In the genomic region with DNA sequence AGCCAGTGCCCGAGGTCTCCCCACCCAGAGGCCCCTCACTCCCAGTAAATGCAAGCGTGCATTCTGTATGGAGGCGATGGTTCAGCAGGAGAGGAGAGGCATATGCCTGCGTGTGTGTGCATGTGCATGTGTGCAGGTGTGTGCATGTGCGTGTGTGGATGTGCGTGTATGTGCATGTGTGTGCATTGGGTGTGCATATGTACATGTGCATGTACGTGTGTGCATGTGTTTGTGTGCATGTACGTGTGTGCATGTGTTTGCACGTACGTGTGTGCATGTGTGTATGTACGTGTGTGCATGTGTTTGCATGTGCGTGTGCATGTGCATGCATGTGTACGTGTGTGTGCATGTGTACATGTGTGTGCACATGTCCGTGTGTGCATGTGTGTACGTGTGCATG, we compare ENCODE assay signal across 21 cellular contexts.
"Had no signal": no experiment of that assay in that cellular context is flagged by ENCODE, and none has a peak within 500 bp of the region (broad histone marks: within the 10 kb centered on the region; RNA-seq: fewer than 3 reads in every experiment).

No MANE protein-coding gene starts in this region.

- H3K36me3 Mint-ChIP-seq: activated CD8-positive, alpha-beta memory T cell treated with anti-CD3 and anti-CD28 coated beads, Interleukin-2, amount 10 ng/mL, durations not matched to agents 7 days and 5 days; activated naive CD4-positive, alpha-beta T cell treated with anti-CD3 and anti-CD28 coated beads, Interleukin-2, amount 50 U/mL, for 24 hours; naive thymus-derived CD8-positive, alpha-beta T cell; neural progenitor cell had no signal

- H3K4me1 ChIP-seq: body of pancreas, lower lobe of right lung, neural progenitor cell, psoas muscle, right atrium auricular region had no signal

- FAIRE-seq: endometrium, kidney had no signal

- DNase-seq: activated CD4-positive, alpha-beta T cell treated with anti-CD3 and anti-CD28 coated beads for 48 hours; activated CD8-positive, alpha-beta memory T cell treated with anti-CD3 and anti-CD28 coated beads, Interleukin-2, amount 10 ng/mL, durations not matched to agents 7 days and 5 days; activated CD8-positive, alpha-beta T cell treated with anti-CD3 and anti-CD28 coated beads for 36 hours; activated gamma-delta T cell treated with Interleukin-2 at 50 U/mL for 16 hours; activated T-cell treated with anti-CD3 and anti-CD28 coated beads for 4 hours; anterior cingulate cortex; body of pancreas; caudate nucleus; erythroblast; foreskin fibroblast; kidney; lower lobe of right lung; naive thymus-derived CD8-positive, alpha-beta T cell; psoas muscle; stimulated activated CD4-positive, alpha-beta T cell treated with anti-CD3 and anti-CD28 coated beads, Interleukin-4, amount 100 ng/mL, for 24 hours; stimulated activated naive CD4-positive, alpha-beta T cell treated with Interleukin-2 at 50 U/mL for 16 hours had no signal

- H3K36me3 ChIP-seq: lower lobe of right lung, neural progenitor cell, right atrium auricular region had no signal

- H3K4me1 Mint-ChIP-seq: activated CD8-positive, alpha-beta memory T cell treated with anti-CD3 and anti-CD28 coated beads, Interleukin-2, amount 10 ng/mL, durations not matched to agents 7 days and 5 days; activated naive CD4-positive, alpha-beta T cell treated with anti-CD3 and anti-CD28 coated beads, Interleukin-2, amount 50 U/mL, for 24 hours; naive thymus-derived CD8-positive, alpha-beta T cell had no signal

- H3K27me3 ChIP-seq: body of pancreas, dorsolateral prefrontal cortex, right atrium auricular region had no signal

- H3K9me3 ChIP-seq: body of pancreas, lower lobe of right lung, psoas muscle, right atrium auricular region had no signal

- H3K9me3 Mint-ChIP-seq: activated CD8-positive, alpha-beta T cell treated with anti-CD3 and anti-CD28 coated beads for 36 hours; activated naive CD4-positive, alpha-beta T cell treated with anti-CD3 and anti-CD28 coated beads, Interleukin-2, amount 50 U/mL, for 24 hours; neural progenitor cell had no signal

- ATAC-seq: activated CD8-positive, alpha-beta memory T cell treated with anti-CD3 and anti-CD28 coated beads, Interleukin-2, amount 10 ng/mL, durations not matched to agents 7 days and 5 days; activated CD8-positive, alpha-beta T cell treated with anti-CD3 and anti-CD28 coated beads for 36 hours; body of pancreas; lower lobe of right lung; naive thymus-derived CD8-positive, alpha-beta T cell; psoas muscle had no signal

- H3K27ac ChIP-seq: body of pancreas, lower lobe of right lung, neural progenitor cell, psoas muscle, right atrium auricular region had no signal

- H3K4me3 ChIP-seq: body of pancreas, dorsolateral prefrontal cortex, lower lobe of right lung, neural progenitor cell, psoas muscle, right atrium auricular region had no signal

- H3K4me3 Mint-ChIP-seq: activated CD8-positive, alpha-beta memory T cell treated with anti-CD3 and anti-CD28 coated beads, Interleukin-2, amount 10 ng/mL, durations not matched to agents 7 days and 5 days; activated CD8-positive, alpha-beta T cell treated with anti-CD3 and anti-CD28 coated beads for 36 hours; activated naive CD4-positive, alpha-beta T cell treated with anti-CD3 and anti-CD28 coated beads, Interleukin-2, amount 50 U/mL, for 24 hours; naive thymus-derived CD8-positive, alpha-beta T cell; neural progenitor cell had no signal

- H3K27me3 Mint-ChIP-seq: activated CD8-positive, alpha-beta memory T cell treated with anti-CD3 and anti-CD28 coated beads, Interleukin-2, amount 10 ng/mL, durations not matched to agents 7 days and 5 days had no signal

- H3K27ac Mint-ChIP-seq: activated CD8-positive, alpha-beta memory T cell treated with anti-CD3 and anti-CD28 coated beads, Interleukin-2, amount 10 ng/mL, durations not matched to agents 7 days and 5 days; activated CD8-positive, alpha-beta T cell treated with anti-CD3 and anti-CD28 coated beads for 36 hours; activated naive CD4-positive, alpha-beta T cell treated with anti-CD3 and anti-CD28 coated beads, Interleukin-2, amount 50 U/mL, for 24 hours; naive thymus-derived CD8-positive, alpha-beta T cell; neural progenitor cell had no signal
